ENCODE assay signal across 26 cellular contexts in the genomic region with DNA sequence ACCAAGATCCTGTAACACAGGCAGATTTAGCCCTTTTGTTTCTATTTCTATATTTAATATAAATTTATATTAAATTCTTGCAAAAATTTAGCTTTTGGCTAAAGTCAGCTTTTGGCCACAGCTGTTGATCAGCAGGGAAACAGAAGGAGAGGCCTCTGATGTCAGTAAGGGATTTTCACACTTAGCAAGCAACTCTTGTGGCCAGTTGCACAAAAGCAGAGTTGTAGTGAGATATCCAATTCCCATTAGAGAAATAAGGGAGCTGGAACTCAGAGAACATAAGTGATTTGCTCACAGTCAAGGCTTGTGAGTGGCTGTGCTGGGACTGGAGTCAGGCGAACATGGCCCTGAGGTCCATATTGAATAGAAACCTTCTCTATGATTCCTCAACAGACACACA. TPM values are rescaled to one million over a fixed set of nuclear protein-coding genes. Genes with fewer than 3 reads are reported as not detected.
"Had no signal": no experiment of that assay in that cellular context is flagged by ENCODE, and none has a peak within 500 bp of the region (broad histone marks: within the 10 kb centered on the region; RNA-seq: fewer than 3 reads in every experiment).

No MANE protein-coding gene starts in this region.

- H3K27ac Mint-ChIP-seq: natural killer cell treated with Interleukin-12 subunit alpha and Interleukin-12 subunit beta and Interleukin-15 and Interleukin-18, amount 100 ng/mL, for 72 hours; neural progenitor cell; type B pancreatic cell had no signal

- H3K9me3 ChIP-seq: psoas muscle, right lobe of liver, suprapubic skin, thyroid gland had no signal

- H2AFZ ChIP-seq: neural progenitor cell, parathyroid adenoma had no signal

- H3K36me3 ChIP-seq: heart left ventricle, neural progenitor cell, right lobe of liver, suprapubic skin, thyroid gland had no signal

- H3K4me3 ChIP-seq: coronary artery, dorsolateral prefrontal cortex, heart left ventricle, mucosa of descending colon, neural progenitor cell, psoas muscle, right lobe of liver, suprapubic skin, thyroid gland had no signal

- H3K27me3 Mint-ChIP-seq: type B pancreatic cell had no signal

- H3K4me1 ChIP-seq: parathyroid adenoma, psoas muscle, right lobe of liver, thyroid gland had no signal

- DNase-seq: central memory CD4-positive, alpha-beta T cell; dorsolateral prefrontal cortex; effector CD8-positive, alpha-beta T cell; foreskin keratinocyte; hippocampal formation; kidney glomerular epithelial cell; mammary epithelial cell; mucosa of descending colon; occipital lobe; psoas muscle; retina; right lobe of liver; stimulated activated CD4-positive, alpha-beta T cell treated with anti-CD3 and anti-CD28 coated beads, Interleukin-2, amount 100 ng/mL, for 24 hours; stimulated activated naive CD4-positive, alpha-beta T cell treated with Interleukin-2 at 50 U/mL for 16 hours; thyroid gland had no signal

- H3K27me3 ChIP-seq: dorsolateral prefrontal cortex, foreskin keratinocyte, heart left ventricle, neural progenitor cell, right lobe of liver, suprapubic skin, thyroid gland had no signal

- ATAC-seq: esophagus mucosa; foreskin keratinocyte; natural killer cell treated with Interleukin-12 subunit alpha and Interleukin-12 subunit beta and Interleukin-15 and Interleukin-18, amount 100 ng/mL, for 72 hours; psoas muscle had no signal

- H3K79me2 ChIP-seq: parathyroid adenoma had no signal

- H3K9ac ChIP-seq: neural progenitor cell, parathyroid adenoma had no signal

- H3K4me2 ChIP-seq: neural progenitor cell had no signal

- H3K4me3 Mint-ChIP-seq: natural killer cell treated with Interleukin-12 subunit alpha and Interleukin-12 subunit beta and Interleukin-15 and Interleukin-18, amount 100 ng/mL, for 72 hours; neural progenitor cell; type B pancreatic cell had no signal

- H3K27ac ChIP-seq: coronary artery, foreskin keratinocyte, neural progenitor cell, parathyroid adenoma, psoas muscle, right lobe of liver, suprapubic skin, thyroid gland had no signal

- H3K36me3 Mint-ChIP-seq: type B pancreatic cell had no signal

- FAIRE-seq: endometrium, islet of Langerhans had no signal

RNA-seq across cellular contexts. Expression of a gene that starts 54.4 kb away (rescaled TPM):
- total RNA-seq: chondrocyte; foreskin keratinocyte; mammary epithelial cell; natural killer cell treated with Interleukin-12 subunit alpha and Interleukin-12 subunit beta and Interleukin-15 and Interleukin-18, amount 100 ng/mL, for 72 hours had no signal
- polyA plus RNA-seq: foreskin keratinocyte, mammary epithelial cell had no signal
